In genomic region chr4:139655116-139655515, GRCh38 we compare ENCODE assay signal across 8 cellular contexts. TPM values are rescaled to one million over a fixed set of nuclear protein-coding genes. Genes with fewer than 3 reads are reported as not detected.
DNase-seq lines count a peak whose midpoint lies in the region; ATAC-seq and TF ChIP-seq lines count a peak whose summit lies in the region.

No MANE protein-coding gene starts in this region.

- H3K79me2 ChIP-seq in KMS-11 (ENCODE audit: insufficient read depth, low read depth) = no peaks in the 10 kb centered on the region

- H3K9me3 ChIP-seq in heart left ventricle = no peaks in the 10 kb centered on the region
- H3K9me3 ChIP-seq in aorta (ENCODE audit: control insufficient read depth, low read length) = no peaks in the 10 kb centered on the region

- peak; percentile 28; the same call in 1 of the 2 replicates for TF ChIP-seq CTCF in KMS-11 (conservative IDR thresholded peaks at IDR 0.05; ENCODE audit: low read depth, low read length)
- TF ChIP-seq CTCF in heart left ventricle (IDR thresholded peaks at IDR 0.05) = peak in 11 of 12 donors; percentile 6 to 49 (median 27)

- DNase-seq in Right ventricle myocardium inferior (ENCODE audit: missing footprints) = no peak
- DNase-seq in cardiac septum (ENCODE audit: low spot score) = no peak
- DNase-seq in SW480 (ENCODE audit: low spot score) = peak; percentile 27
- DNase-seq in heart left ventricle = peak in 1 of 5 donors; percentile 40
- DNase-seq in aorta = no peak
- no peak for DNase-seq in HPDE6-E6E7 (ENCODE audit: extremely low spot score)

- H3K36me3 ChIP-seq in KMS-11 (ENCODE audit: insufficient read depth) = no peaks in the 10 kb centered on the region
- no peaks in the 10 kb centered on the region for H3K36me3 ChIP-seq in heart left ventricle
- no peaks in the 10 kb centered on the region for H3K36me3 ChIP-seq in aorta (ENCODE audit: control insufficient read depth in 1 of 2, insufficient read depth in 2 of 2, low read length in 1 of 2)

- no peak overlapping the region for H3K27ac ChIP-seq in KMS-11
- H3K27ac ChIP-seq in heart left ventricle = no peak overlapping the region
- H3K27ac ChIP-seq in aorta (ENCODE audit: low read depth in 1 of 2, low read length in 2 of 2) = no peak overlapping the region

- H3K4me3 ChIP-seq in KMS-11 (IDR thresholded peaks at IDR 0.05; ENCODE audit: insufficient read depth, low read depth, low read length) = no peak overlapping the region
- H3K4me3 ChIP-seq in heart left ventricle = no peak overlapping the region
- no peak overlapping the region for H3K4me3 ChIP-seq in aorta (ENCODE audit: low read length in 2 of 2)

- H3K9ac ChIP-seq in KMS-11 = no peak overlapping the region

- no peak overlapping the region for H3K4me2 ChIP-seq in KMS-11

- peak; percentile 61 for ATAC-seq in Right ventricle myocardium inferior
- peak in 3 of 4 donors; percentile 49 to 53 (median 52) for ATAC-seq in heart left ventricle
- peak; percentile 49 for ATAC-seq in aorta (ENCODE audit: low FRiP score)
- no peak for ATAC-seq in HG03095 (IDR thresholded peaks at IDR 0.05; ENCODE audit: unreplicated experiment)

- WGBS in heart left ventricle, 4 donors = 37 to 50% (median 45%) methylated on average over 3 of the region's 3 CpGs
- WGBS in aorta, 2 donors = 32 to 33% methylated on average over 3 of the region's 3 CpGs

- TF ChIP-seq POLR2A in heart left ventricle (IDR thresholded peaks at IDR 0.05) = no peak

- intact Hi-C loops in Right ventricle myocardium inferior (cut with DNase I) (no loop called here), cardiac septum (cut with DNase I) (loop anchor here (5.0 kb wide), 1 partner anchor 597 kb away; no protein-coding TSS in a partner anchor), heart left ventricle (cut with DNase I) (loop anchor here in 8 of 10 donors (2.0 to 10.0 kb wide), 6 partner anchors 50 to 670 kb away; partner anchors contain the start of gene MAML3 (in 2 of the 8)), aorta (cut with DNase I) (loop anchor here in 1 of 2 donors (5.0 to 10.0 kb wide), 2 partner anchors 597 to 670 kb away; no protein-coding TSS in a partner anchor)

- H2AFZ ChIP-seq in KMS-11 (ENCODE audit: low read depth) = no peak overlapping the region

- H4K20me1 ChIP-seq in KMS-11 (ENCODE audit: insufficient read depth) = no peaks in the 10 kb centered on the region

- H3K27me3 ChIP-seq in KMS-11 (ENCODE audit: insufficient read depth, low read depth) (no peaks in the 10 kb centered on the region), heart left ventricle (no peaks in the 10 kb centered on the region), aorta (ENCODE audit: control insufficient read depth in 1 of 2, insufficient read depth in 2 of 2, low read length in 1 of 2) (no peaks in the 10 kb centered on the region)

- peaks cover 6% of the 10 kb centered on the region for H3K4me1 ChIP-seq in KMS-11 (ENCODE audit: low read depth, poor library complexity, severe bottlenecking)
- peaks cover 0 to 29% (median 12%) of the 10 kb centered on the region in 12 donors for H3K4me1 ChIP-seq in heart left ventricle
- no peaks in the 10 kb centered on the region for H3K4me1 ChIP-seq in aorta (ENCODE audit: control insufficient read depth in 1 of 2, insufficient read depth in 2 of 2, low read length in 2 of 2)

RNA-seq across cellular contexts. Expression of gene MGST2, which starts 10.5 kb away (rescaled TPM):
- total RNA-seq in Right ventricle myocardium inferior (101 TPM), cardiac septum (90.7 TPM), heart left ventricle (100 to 1,000 TPM in 7 of 9 donors, 10 to 100 TPM in 2; 94.7 to 122 (median 105) TPM), aorta (10 to 100 TPM; 41.3 to 48.7 TPM)
- polyA plus RNA-seq in heart left ventricle (100 to 1,000 TPM in 1 of 2 donors, 10 to 100 TPM in 1; 86.6 to 209 TPM), aorta (10 to 100 TPM; 36.0 to 48.0 TPM)
